31 cellular contexts compared by ENCODE assay signal in genomic region chrX:110794601-110795000, GRCh38. TPM values are rescaled to one million over a fixed set of nuclear protein-coding genes. Genes with fewer than 3 reads are reported as not detected.
DNase-seq lines count a peak whose midpoint lies in the region; ATAC-seq, FAIRE-seq and TF ChIP-seq lines count a peak whose summit lies in the region.
"Had no signal": no experiment of that assay in that cellular context is flagged by ENCODE, and none has a peak within 500 bp of the region (broad histone marks: within the 10 kb centered on the region; RNA-seq: fewer than 3 reads in every experiment).

No MANE protein-coding gene starts in this region.

- no peaks in the 10 kb centered on the region for H3K9me3 ChIP-seq in H1 (ENCODE audit: insufficient read depth in 2 of 2, low read depth in 1 of 2, low read length in 1 of 2)
- H3K9me3 ChIP-seq: ascending aorta, spleen, tibial artery had no signal

- H2BK20ac ChIP-seq in H1 (ENCODE audit: low read length): no peak overlapping the region

- 83% methylated on average over 2 of the region's 3 CpGs; no CpG with 5 or more reads in 1 of the 2 experiments for WGBS in H1 (ENCODE audit: extremely low coverage in 1 of 2, insufficient coverage in 1 of 2, insufficient read length in 1 of 2, insufficient replicate concordance in 2 of 2, low coverage in 1 of 2, low lambda C conversion rate in 2 of 2, missing lambda C conversion rate in 1 of 2), 2 experiments

- H4K20me1 ChIP-seq in H1 (replicated peaks in 1 of 2; ENCODE audit: control insufficient read depth in 1 of 2, insufficient read depth in 2 of 2, low read length in 2 of 2): no peaks in the 10 kb centered on the region

- peaks cover 28% of the 10 kb centered on the region for H3K4me1 Mint-ChIP-seq in nephron
- H3K4me1 Mint-ChIP-seq: activated CD4-positive, alpha-beta T cell treated with anti-CD3 and anti-CD28 coated beads for 36 hours; IgD-negative memory B cell had no signal

- peak overlapping the region; percentile 71 to 93; a peak in 2 of 4 replicates for H3K4me2 ChIP-seq in H1 (ENCODE audit: insufficient read depth in 1 of 2, low read depth in 2 of 2, low read length in 2 of 2)

- no peak overlapping the region for H4K91ac ChIP-seq in H1 (replicated peaks; ENCODE audit: insufficient read length, low read length)

- no peaks in the 10 kb centered on the region for H3K79me1 ChIP-seq in H1 (ENCODE audit: low read depth, low read length)

- no peak overlapping the region for H4K5ac ChIP-seq in H1 (ENCODE audit: insufficient read length, low read depth, low read length)

- no peak overlapping the region for H2BK15ac ChIP-seq in H1 (ENCODE audit: low read length)

- DNase-seq in NCI-H526 (lab: John Stamatoyannopoulos, UW) (peak; percentile 12 to 42), NCI-H526 treated with DMSO at 0.1 percent for 48 hours (lab: John Stamatoyannopoulos, UW) (no peak), H1 (ENCODE audit: low read depth in 1 of 2, low spot score in 2 of 2) (no peak), SW 1271 (lab: John Stamatoyannopoulos, UW) (no peak), T-helper 9 cell (no peak), HUDEP-2 (lab: John Stamatoyannopoulos, UW; ENCODE audit: unreplicated experiment in 76 of 76) (no peak)
- DNase-seq: activated CD4-positive, alpha-beta T cell treated with anti-CD3 and anti-CD28 coated beads for 36 hours; activated T-cell treated with anti-CD3 and anti-CD28 coated beads, Interleukin-2, amount 50 U/mL, for 72 hours; AML-193; DMS79 treated with DMSO at 0.1 percent for 48 hours; dorsolateral prefrontal cortex; GM23248; hippocampal formation; islet precursor cell; MM.1S; NCI-H1436; occipital lobe; OCI-M1; spleen; stimulated activated CD4-positive, alpha-beta T cell treated with anti-CD3 and anti-CD28 coated beads, Interleukin-4, amount 100 ng/mL, for 1 hour; stimulated activated naive CD8-positive, alpha-beta T cell treated with anti-CD3 and anti-CD28 coated beads, Interleukin-15, Interleukin-2, amounts not matched to agents 100 U/mL and 50 U/mL, for 24 hours; tibial artery had no signal

- H3K27me3 ChIP-seq in H1 (replicated peaks in 1 of 4; ENCODE audit: control insufficient read depth in 3 of 4, extremely low read depth in 1 of 4, insufficient read depth in 3 of 4, low read length in 3 of 4): peaks cover 0 to 2% (median 0%) of the 10 kb centered on the region in 4 experiments; a peak in 2 of 7 replicates
- H3K27me3 ChIP-seq: ascending aorta had no signal

- H3K56ac ChIP-seq in H1 (replicated peaks; ENCODE audit: insufficient read length, low read depth, low read length): no peak overlapping the region

- H3K4me1 ChIP-seq in H1 (replicated peaks in 1 of 4; ENCODE audit: control insufficient read depth in 3 of 4, insufficient read depth in 4 of 4, low read length in 3 of 4): peaks cover 0 to 8% (median 1%) of the 10 kb centered on the region in 4 experiments; a peak in 2 of 7 replicates
- H3K4me1 ChIP-seq: ascending aorta, spleen, tibial artery had no signal

- no peaks in the 10 kb centered on the region for H3K36me3 Mint-ChIP-seq in nephron (ENCODE audit: low read depth)
- H3K36me3 Mint-ChIP-seq: IgD-negative memory B cell had no signal

- H3K36me3 ChIP-seq in H1 (ENCODE audit: control insufficient read depth in 2 of 4, insufficient read depth in 4 of 4, low read length in 3 of 4): no peaks in the 10 kb centered on the region
- H3K36me3 ChIP-seq: ascending aorta, spleen, tibial artery had no signal

- H2BK12ac ChIP-seq in H1 (ENCODE audit: low read depth, low read length): no peak overlapping the region

- no peak for ATAC-seq in HG03460 (IDR thresholded peaks at IDR 0.05; ENCODE audit: unreplicated experiment)
- ATAC-seq: activated CD4-positive, alpha-beta T cell treated with anti-CD3 and anti-CD28 coated beads for 36 hours; activated T-cell treated with anti-CD3 and anti-CD28 coated beads, Interleukin-2, amount 50 U/mL, for 72 hours; Right ventricle myocardium inferior; stimulated activated naive CD8-positive, alpha-beta T cell treated with anti-CD3 and anti-CD28 coated beads, Interleukin-15, Interleukin-2, amounts not matched to agents 100 U/mL and 50 U/mL, for 24 hours had no signal

- POLR2A ChIA-PET in H1 (lab: Charles Lee; ENCODE audit: partially characterized antibody): no interaction called here

- no peak overlapping the region for H2BK120ac ChIP-seq in H1 (replicated peaks; ENCODE audit: low read depth, low read length)

- no peaks in the 10 kb centered on the region for H3K79me2 ChIP-seq in H1 (ENCODE audit: control insufficient read depth in 1 of 2, insufficient read depth in 2 of 2, low read length in 2 of 2)

- no peak overlapping the region for H4K8ac ChIP-seq in H1 (ENCODE audit: extremely low read depth, insufficient read depth, low read length)

- TF ChIP-seq CTCF in H1 (IDR thresholded peaks at IDR 0.05; ENCODE audit: control extremely low read depth in 1 of 3, insufficient read depth in 1 of 3, low read depth in 1 of 3, low read length in 3 of 3): no peak
- TF ChIP-seq CTCF in nephron (IDR thresholded peaks at IDR 0.05; ENCODE audit: unreplicated experiment in 3 of 3): no peak

- no peak overlapping the region for H2AK5ac ChIP-seq in H1 (ENCODE audit: low read depth, low read length)

- no peak overlapping the region for H3K27ac ChIP-seq in H1 (ENCODE audit: low read depth, low read length)
- H3K27ac ChIP-seq: ascending aorta, GM23248, tibial artery had no signal

- H3K18ac ChIP-seq in H1 (ENCODE audit: extremely low read depth, low read length): no peak overlapping the region

- no peak overlapping the region for H2AFZ ChIP-seq in H1 (ENCODE audit: low read length)
- H2AFZ ChIP-seq: GM23248 had no signal

- H2BK5ac ChIP-seq in H1 (ENCODE audit: low read depth, low read length): no peak overlapping the region

- no peak overlapping the region for H3K4ac ChIP-seq in H1 (replicated peaks; ENCODE audit: insufficient read length, low read depth, low read length)

- TF ChIP-seq RAD21 in H1 (IDR thresholded peaks at IDR 0.05 in 1 of 2, conservative IDR thresholded peaks at IDR 0.05 in 1 of 2; ENCODE audit: low read depth in 2 of 2, low read length in 2 of 2): no peak

- peak overlapping the region; percentile 85 to 87 (median 85) for H3K4me3 Mint-ChIP-seq in nephron
- H3K4me3 Mint-ChIP-seq: activated CD4-positive, alpha-beta T cell treated with anti-CD3 and anti-CD28 coated beads for 36 hours; activated naive CD4-positive, alpha-beta T cell treated with anti-CD3 and anti-CD28 coated beads, Interleukin-2, amount 50 U/mL, for 24 hours; IgD-negative memory B cell had no signal

- H3K23me2 ChIP-seq in H1 (ENCODE audit: low read depth, low read length): no peaks in the 10 kb centered on the region; the same call in 1 of the 2 replicates

- H3K27me3 Mint-ChIP-seq in nephron (ENCODE audit: low read depth): peaks cover 23% of the 10 kb centered on the region

- FAIRE-seq in H1 (lab: Jason Lieb, UNC): no peak
- FAIRE-seq: TTC549 had no signal

- H3K9me3 Mint-ChIP-seq in nephron: no peaks in the 10 kb centered on the region
- H3K9me3 Mint-ChIP-seq: activated naive CD4-positive, alpha-beta T cell treated with anti-CD3 and anti-CD28 coated beads, Interleukin-2, amount 50 U/mL, for 24 hours; activated T-cell treated with anti-CD3 and anti-CD28 coated beads, Interleukin-2, amount 50 U/mL, for 72 hours; IgD-negative memory B cell had no signal

- H3K27ac Mint-ChIP-seq in nephron: peak overlapping the region; percentile 23 to 46 (median 36)
- H3K27ac Mint-ChIP-seq: activated CD4-positive, alpha-beta T cell treated with anti-CD3 and anti-CD28 coated beads for 36 hours; activated naive CD4-positive, alpha-beta T cell treated with anti-CD3 and anti-CD28 coated beads, Interleukin-2, amount 50 U/mL, for 24 hours; activated T-cell treated with anti-CD3 and anti-CD28 coated beads, Interleukin-2, amount 50 U/mL, for 72 hours; IgD-negative memory B cell had no signal

- no peak for TF ChIP-seq POLR2A in H1 (IDR thresholded peaks at IDR 0.05; ENCODE audit: control extremely low read depth in 1 of 2, low read depth in 2 of 2, low read length in 2 of 2)

- CTCF ChIA-PET in H1 (lab: Charles Lee; ENCODE audit: partially characterized antibody): no interaction called here

- H3K23ac ChIP-seq in H1 (ENCODE audit: insufficient read length): no peak overlapping the region

- no peak overlapping the region for H3K9ac ChIP-seq in H1 (replicated peaks in 1 of 4; ENCODE audit: extremely low read depth in 1 of 4, low read depth in 3 of 4, low read length in 3 of 4)
- H3K9ac ChIP-seq: GM23248 had no signal

- TF ChIP-seq EP300 in H1 (IDR thresholded peaks at IDR 0.05; ENCODE audit: borderline replicate concordance in 1 of 2, low read depth in 2 of 2, low read length in 2 of 2): no peak

- H3K4me3 ChIP-seq in H1 (ENCODE audit: extremely low read depth in 1 of 4, insufficient read depth in 2 of 4, low read depth in 3 of 4, low read length in 4 of 4): peak overlapping the region in 1 of 4 experiments; percentile 67; a peak in 4 of 8 replicates
- H3K4me3 ChIP-seq: ascending aorta, GM23248, lung had no signal

- no peak overlapping the region for H3K14ac ChIP-seq in H1 (ENCODE audit: insufficient read length)

TF ChIP-seq in H1, 55 proteins besides CTCF, POLR2A, EP300 and RAD21 (continues in another document):
- no peak for TF ChIP-seq GABPA (IDR thresholded peaks at IDR 0.05; ENCODE audit: borderline replicate concordance, insufficient read depth, low read length)
- TF ChIP-seq SP1 (IDR thresholded peaks at IDR 0.05; ENCODE audit: low read depth, low read length): no peak
- no peak for TF ChIP-seq SRF (IDR thresholded peaks at IDR 0.05; ENCODE audit: low read depth, low read length)
- TF ChIP-seq RBBP5 (IDR thresholded peaks at IDR 0.05; ENCODE audit: borderline replicate concordance, low read depth, low read length): no peak
- TF ChIP-seq SIX5 (IDR thresholded peaks at IDR 0.05; ENCODE audit: low read depth, low read length): no peak
- no peak for TF ChIP-seq TAF7 (optimal IDR thresholded peaks at IDR 0.05; ENCODE audit: borderline replicate concordance, low read depth, low read length)
- TF ChIP-seq SIN3A (conservative IDR thresholded peaks at IDR 0.05 in 1 of 2, IDR thresholded peaks at IDR 0.05 in 1 of 2; ENCODE audit: low read depth in 1 of 2, low read length in 2 of 2): no peak
- no peak for TF ChIP-seq BRCA1 (IDR thresholded peaks at IDR 0.05; ENCODE audit: low read depth, low read length)
- no peak for TF ChIP-seq TAF1 (IDR thresholded peaks at IDR 0.05; ENCODE audit: low read depth, low read length)
- no peak for TF ChIP-seq ZNF274 (IDR thresholded peaks at IDR 0.05; ENCODE audit: borderline replicate concordance, extremely low read depth, low read length)

RNA-seq across cellular contexts. Expression of gene CHRDL1, which starts 1.0 kb away (rescaled TPM):
- 15.6 and 17.4 TPM in 2 replicates for total RNA-seq in H1 (2021; fragmentation: NEBNext Ultra II Directional; extraction: Animal tissue kit (Norgen Biotek cat#: 25700))
- polyA plus RNA-seq in H1 (2011; rRNA removed): 4.0 and 5.6 TPM in 2 replicates
- 7.7 TPM for polyA plus RNA-seq in H1 (2011; cell fraction: cytosol; rRNA removed)
- 5.0 TPM for polyA plus RNA-seq in H1 (2011; cell fraction: nucleus; rRNA removed)
- 8.4 to 11.6 TPM (median 9.2 TPM) in 4 replicates for polyA plus RNA-seq in H1 (2012, experiment 1 of 2)
- polyA plus RNA-seq in H1 (2012, experiment 2 of 2): 1.3 TPM
- 12.6 TPM for polyA plus RNA-seq in H1 (2013, experiment 1 of 2)
- polyA plus RNA-seq in H1 (2013, experiment 2 of 2): 15.0 TPM
- 13.0 and 15.1 TPM in 2 replicates for polyA minus RNA-seq in H1 (2011; rRNA and poly(A)+ RNA removed)
- 2.6 TPM for polyA minus RNA-seq in H1 (2011; cell fraction: cytosol; rRNA and poly(A)+ RNA removed)
- 4.5 TPM for polyA minus RNA-seq in H1 (2011; cell fraction: nucleus; rRNA and poly(A)+ RNA removed)
- total RNA-seq: A172; activated CD4-positive, alpha-beta T cell treated with anti-CD3 and anti-CD28 coated beads for 36 hours; activated T-cell treated with anti-CD3 and anti-CD28 coated beads, Interleukin-2, amount 50 U/mL, for 72 hours; GM23248 had no signal
- polyA plus RNA-seq: IgD-negative memory B cell had no signal

Comparison
In these comparisons a context has a peak if more than half of its experiments do, and no peak if none do; other contexts are left out.
1. DNase-seq: peak in NCI-H526 (2 of 2); none in NCI-H526 treated with DMSO at 0.1 percent for 48 hours (single experiment), H1 (0 of 2), SW 1271 (0 of 2), T-helper 9 cell (single experiment) and HUDEP-2 (0 of 76).